In the genomic region with DNA sequence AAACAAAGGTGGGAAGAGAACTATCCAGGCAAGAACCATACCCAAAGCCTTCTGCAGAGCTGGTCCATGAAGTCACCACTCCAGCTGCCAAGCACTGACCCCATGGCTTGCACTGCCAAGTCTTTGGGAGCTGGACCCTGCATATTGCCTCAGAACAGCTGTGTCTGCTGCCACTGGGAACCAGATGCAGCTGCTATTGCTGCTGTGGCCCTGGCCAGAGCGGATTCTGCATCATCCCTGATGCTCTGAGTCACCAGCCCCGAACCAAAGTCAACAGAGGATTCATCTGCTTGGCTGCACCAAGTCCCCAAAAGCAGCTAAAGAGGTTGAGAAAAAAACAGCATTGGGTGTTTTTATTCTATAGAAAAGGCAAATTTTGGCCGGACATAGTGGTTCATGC, we compare ENCODE assay signal across 1 cellular context.
TF ChIP-seq lines count a peak whose summit lies in the region.

No MANE protein-coding gene starts in this region.

TF ChIP-seq in SK-N-SH, 30 proteins besides CTCF, POLR2A, EP300 and RAD21 (continued from another document):
- TF ChIP-seq, protein P1, sequence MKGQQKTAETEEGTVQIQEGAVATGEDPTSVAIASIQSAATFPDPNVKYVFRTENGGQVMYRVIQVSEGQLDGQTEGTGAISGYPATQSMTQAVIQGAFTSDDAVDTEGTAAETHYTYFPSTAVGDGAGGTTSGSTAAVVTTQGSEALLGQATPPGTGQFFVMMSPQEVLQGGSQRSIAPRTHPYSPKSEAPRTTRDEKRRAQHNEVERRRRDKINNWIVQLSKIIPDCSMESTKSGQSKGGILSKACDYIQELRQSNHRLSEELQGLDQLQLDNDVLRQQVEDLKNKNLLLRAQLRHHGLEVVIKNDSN (IDR thresholded peaks at IDR 0.05; ENCODE audit: borderline replicate concordance, low read depth) = no peak
- no peak for TF ChIP-seq FOXJ3 (CRISPR knock-in tag; IDR thresholded peaks at IDR 0.05)
- TF ChIP-seq GABPA (IDR thresholded peaks at IDR 0.05; ENCODE audit: low read depth) = no peak
- TF ChIP-seq FOXM1 (IDR thresholded peaks at IDR 0.05; ENCODE audit: low read depth) = no peak
- no peak for TF ChIP-seq SIN3A (IDR thresholded peaks at IDR 0.05; ENCODE audit: borderline replicate concordance, low read depth, low read length)
- TF ChIP-seq, protein P2, sequence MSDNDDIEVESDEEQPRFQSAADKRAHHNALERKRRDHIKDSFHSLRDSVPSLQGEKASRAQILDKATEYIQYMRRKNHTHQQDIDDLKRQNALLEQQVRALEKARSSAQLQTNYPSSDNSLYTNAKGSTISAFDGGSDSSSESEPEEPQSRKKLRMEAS (IDR thresholded peaks at IDR 0.05; ENCODE audit: low read depth) = no peak
- TF ChIP-seq CHD2 (IDR thresholded peaks at IDR 0.05; ENCODE audit: low read length, partially characterized antibody) = no peak
- no peak for TF ChIP-seq YY1 (IDR thresholded peaks at IDR 0.05; ENCODE audit: low read depth)
- TF ChIP-seq RXRA (IDR thresholded peaks at IDR 0.05; ENCODE audit: borderline replicate concordance, low read depth) = no peak
- TF ChIP-seq GATA2 (CRISPR knock-in tag; IDR thresholded peaks at IDR 0.05) = no peak
- TF ChIP-seq TAF1 (IDR thresholded peaks at IDR 0.05; ENCODE audit: borderline replicate concordance, low read depth, low read length) = no peak
- no peak for TF ChIP-seq ELF1 (IDR thresholded peaks at IDR 0.05)
- peak; percentile 90 for TF ChIP-seq FOSL2 (IDR thresholded peaks at IDR 0.05; ENCODE audit: borderline replicate concordance, low read depth)
- no peak for TF ChIP-seq RCOR1 (IDR thresholded peaks at IDR 0.05; ENCODE audit: low read length)
- TF ChIP-seq JUND (IDR thresholded peaks at IDR 0.05) = peak; percentile 78
- TF ChIP-seq, protein P3, sequence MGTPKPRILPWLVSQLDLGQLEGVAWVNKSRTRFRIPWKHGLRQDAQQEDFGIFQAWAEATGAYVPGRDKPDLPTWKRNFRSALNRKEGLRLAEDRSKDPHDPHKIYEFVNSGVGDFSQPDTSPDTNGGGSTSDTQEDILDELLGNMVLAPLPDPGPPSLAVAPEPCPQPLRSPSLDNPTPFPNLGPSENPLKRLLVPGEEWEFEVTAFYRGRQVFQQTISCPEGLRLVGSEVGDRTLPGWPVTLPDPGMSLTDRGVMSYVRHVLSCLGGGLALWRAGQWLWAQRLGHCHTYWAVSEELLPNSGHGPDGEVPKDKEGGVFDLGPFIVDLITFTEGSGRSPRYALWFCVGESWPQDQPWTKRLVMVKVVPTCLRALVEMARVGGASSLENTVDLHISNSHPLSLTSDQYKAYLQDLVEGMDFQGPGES (IDR thresholded peaks at IDR 0.05; ENCODE audit: low read depth, low read length) = no peak
- TF ChIP-seq POLR2AphosphoS5 (IDR thresholded peaks at IDR 0.05; ENCODE audit: low read depth, low read length) = no peak
- TF ChIP-seq, protein P4, sequence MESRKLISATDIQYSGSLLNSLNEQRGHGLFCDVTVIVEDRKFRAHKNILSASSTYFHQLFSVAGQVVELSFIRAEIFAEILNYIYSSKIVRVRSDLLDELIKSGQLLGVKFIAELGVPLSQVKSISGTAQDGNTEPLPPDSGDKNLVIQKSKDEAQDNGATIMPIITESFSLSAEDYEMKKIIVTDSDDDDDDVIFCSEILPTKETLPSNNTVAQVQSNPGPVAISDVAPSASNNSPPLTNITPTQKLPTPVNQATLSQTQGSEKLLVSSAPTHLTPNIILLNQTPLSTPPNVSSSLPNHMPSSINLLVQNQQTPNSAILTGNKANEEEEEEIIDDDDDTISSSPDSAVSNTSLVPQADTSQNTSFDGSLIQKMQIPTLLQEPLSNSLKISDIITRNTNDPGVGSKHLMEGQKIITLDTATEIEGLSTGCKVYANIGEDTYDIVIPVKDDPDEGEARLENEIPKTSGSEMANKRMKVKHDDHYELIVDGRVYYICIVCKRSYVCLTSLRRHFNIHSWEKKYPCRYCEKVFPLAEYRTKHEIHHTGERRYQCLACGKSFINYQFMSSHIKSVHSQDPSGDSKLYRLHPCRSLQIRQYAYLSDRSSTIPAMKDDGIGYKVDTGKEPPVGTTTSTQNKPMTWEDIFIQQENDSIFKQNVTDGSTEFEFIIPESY (IDR thresholded peaks at IDR 0.05; ENCODE audit: borderline replicate concordance, low read depth) = no peak
- no peak for TF ChIP-seq MXI1 (IDR thresholded peaks at IDR 0.05; ENCODE audit: low read depth, low read length)
- TF ChIP-seq EZH2phosphoT487 (IDR thresholded peaks at IDR 0.05; ENCODE audit: borderline replicate concordance, low read depth) = no peak
